ENCODE assay signal across 1 cellular context in the genomic region with DNA sequence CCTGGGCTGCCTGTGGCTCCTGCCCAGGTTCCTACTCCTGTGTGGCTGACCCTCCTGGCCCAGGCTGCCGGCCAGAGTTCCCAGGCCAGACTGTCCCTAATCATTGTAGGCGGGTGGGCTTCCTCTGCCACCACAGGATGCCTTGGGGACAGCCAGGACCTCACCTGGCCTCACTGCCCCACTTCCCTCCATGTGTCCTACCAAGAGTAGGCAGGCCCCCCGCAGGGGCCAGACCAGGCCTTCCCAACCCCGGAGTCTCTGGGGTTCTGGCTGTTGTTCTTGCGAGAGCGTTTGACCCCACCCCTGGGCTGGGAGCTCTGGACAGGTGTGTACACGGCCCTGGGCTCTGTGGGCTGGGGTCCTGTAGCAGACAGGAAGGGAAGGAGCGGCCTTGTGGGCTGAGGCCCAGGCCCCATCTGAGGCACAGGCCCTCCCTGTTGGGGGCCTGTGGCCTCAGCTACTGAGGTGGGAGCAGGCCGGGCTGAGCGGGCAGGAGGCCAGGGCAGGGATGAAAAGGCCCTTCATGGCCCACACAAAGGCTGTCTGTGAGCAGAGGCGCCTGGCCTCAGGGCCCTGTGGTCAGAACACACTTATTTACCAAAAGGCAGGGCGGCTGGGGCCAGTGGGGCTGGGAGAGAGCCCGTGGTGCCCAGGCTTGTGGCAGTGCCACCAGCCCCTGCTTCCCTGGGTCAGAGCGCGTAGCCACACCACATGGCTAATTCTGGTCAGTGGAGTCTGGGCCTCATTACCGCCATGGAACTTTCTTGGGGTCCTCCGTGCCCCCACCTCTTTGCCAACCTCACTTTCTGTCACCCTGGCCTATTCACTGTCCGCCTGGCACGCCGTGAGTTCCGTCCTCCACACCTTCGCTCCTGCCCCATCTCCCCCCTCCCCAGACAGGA.
TF ChIP-seq lines count a peak whose summit lies in the region.

No MANE protein-coding gene starts in this region.

TF ChIP-seq in HepG2, 621 proteins besides CTCF, POLR2A, EP300 and RAD21 (continued from another document and continues in another):
- TF ChIP-seq MYC (CRISPR knock-in tag; IDR thresholded peaks at IDR 0.05; ENCODE audit: borderline replicate concordance) (peak; percentile 66; the same call in 1 of the 2 replicates), ZNF431 (CRISPR knock-in tag; IDR thresholded peaks at IDR 0.05; ENCODE audit: borderline replicate concordance, low read depth) (peak; percentile 82; the same call in 1 of the 2 replicates), ATF1 (CRISPR knock-in tag; IDR thresholded peaks at IDR 0.05) (no peak), BHLHE40 (IDR thresholded peaks at IDR 0.05; ENCODE audit: low read length) (no peak), KMT2B (CRISPR knock-in tag; IDR thresholded peaks at IDR 0.05) (no peak), ZNF101 (CRISPR knock-in tag; IDR thresholded peaks at IDR 0.05; ENCODE audit: borderline replicate concordance, low read depth) (no peak), REXO4 (CRISPR knock-in tag; IDR thresholded peaks at IDR 0.05; ENCODE audit: borderline replicate concordance) (no peak), ZZZ3 (CRISPR knock-in tag; IDR thresholded peaks at IDR 0.05; ENCODE audit: borderline replicate concordance) (peak; percentile 81; the same call in 1 of the 2 replicates), PAF1 (CRISPR knock-in tag; IDR thresholded peaks at IDR 0.05) (no peak; the same call in 1 of the 2 replicates), ZNF383 (CRISPR knock-in tag; IDR thresholded peaks at IDR 0.05; ENCODE audit: borderline replicate concordance) (peak; percentile 61; the same call in 1 of the 2 replicates)
- TF ChIP-seq, protein P1, sequence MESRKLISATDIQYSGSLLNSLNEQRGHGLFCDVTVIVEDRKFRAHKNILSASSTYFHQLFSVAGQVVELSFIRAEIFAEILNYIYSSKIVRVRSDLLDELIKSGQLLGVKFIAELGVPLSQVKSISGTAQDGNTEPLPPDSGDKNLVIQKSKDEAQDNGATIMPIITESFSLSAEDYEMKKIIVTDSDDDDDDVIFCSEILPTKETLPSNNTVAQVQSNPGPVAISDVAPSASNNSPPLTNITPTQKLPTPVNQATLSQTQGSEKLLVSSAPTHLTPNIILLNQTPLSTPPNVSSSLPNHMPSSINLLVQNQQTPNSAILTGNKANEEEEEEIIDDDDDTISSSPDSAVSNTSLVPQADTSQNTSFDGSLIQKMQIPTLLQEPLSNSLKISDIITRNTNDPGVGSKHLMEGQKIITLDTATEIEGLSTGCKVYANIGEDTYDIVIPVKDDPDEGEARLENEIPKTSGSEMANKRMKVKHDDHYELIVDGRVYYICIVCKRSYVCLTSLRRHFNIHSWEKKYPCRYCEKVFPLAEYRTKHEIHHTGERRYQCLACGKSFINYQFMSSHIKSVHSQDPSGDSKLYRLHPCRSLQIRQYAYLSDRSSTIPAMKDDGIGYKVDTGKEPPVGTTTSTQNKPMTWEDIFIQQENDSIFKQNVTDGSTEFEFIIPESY (CRISPR knock-in tag; IDR thresholded peaks at IDR 0.05), result peak; percentile 92
- TF ChIP-seq, protein P2, sequence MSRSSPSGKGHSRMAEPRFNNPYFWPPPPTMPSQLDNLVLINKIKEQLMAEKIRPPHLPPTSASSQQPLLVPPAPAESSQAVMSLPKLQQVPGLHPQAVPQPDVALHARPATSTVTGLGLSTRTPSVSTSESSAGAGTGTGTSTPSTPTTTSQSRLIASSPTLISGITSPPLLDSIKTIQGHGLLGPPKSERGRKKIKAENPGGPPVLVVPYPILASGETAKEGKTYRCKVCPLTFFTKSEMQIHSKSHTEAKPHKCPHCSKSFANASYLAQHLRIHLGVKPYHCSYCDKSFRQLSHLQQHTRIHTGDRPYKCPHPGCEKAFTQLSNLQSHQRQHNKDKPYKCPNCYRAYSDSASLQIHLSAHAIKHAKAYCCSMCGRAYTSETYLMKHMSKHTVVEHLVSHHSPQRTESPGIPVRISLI (CRISPR knock-in tag; IDR thresholded peaks at IDR 0.05; ENCODE audit: borderline replicate concordance), result peak; percentile 70; the same call in 1 of the 2 replicates
- TF ChIP-seq, protein P3, sequence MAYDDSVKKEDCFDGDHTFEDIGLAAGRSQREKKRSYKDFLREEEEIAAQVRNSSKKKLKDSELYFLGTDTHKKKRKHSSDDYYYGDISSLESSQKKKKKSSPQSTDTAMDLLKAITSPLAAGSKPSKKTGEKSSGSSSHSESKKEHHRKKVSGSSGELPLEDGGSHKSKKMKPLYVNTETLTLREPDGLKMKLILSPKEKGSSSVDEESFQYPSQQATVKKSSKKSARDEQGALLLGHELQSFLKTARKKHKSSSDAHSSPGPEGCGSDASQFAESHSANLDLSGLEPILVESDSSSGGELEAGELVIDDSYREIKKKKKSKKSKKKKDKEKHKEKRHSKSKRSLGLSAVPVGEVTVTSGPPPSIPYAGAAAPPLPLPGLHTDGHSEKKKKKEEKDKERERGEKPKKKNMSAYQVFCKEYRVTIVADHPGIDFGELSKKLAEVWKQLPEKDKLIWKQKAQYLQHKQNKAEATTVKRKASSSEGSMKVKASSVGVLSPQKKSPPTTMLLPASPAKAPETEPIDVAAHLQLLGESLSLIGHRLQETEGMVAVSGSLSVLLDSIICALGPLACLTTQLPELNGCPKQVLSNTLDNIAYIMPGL (CRISPR knock-in tag; IDR thresholded peaks at IDR 0.05; ENCODE audit: borderline replicate concordance in 1 of 2, low read depth in 1 of 2), result peak in 1 of 2 experiments; percentile 76; a peak in 1 of 4 replicates
- TF ChIP-seq, protein P4, sequence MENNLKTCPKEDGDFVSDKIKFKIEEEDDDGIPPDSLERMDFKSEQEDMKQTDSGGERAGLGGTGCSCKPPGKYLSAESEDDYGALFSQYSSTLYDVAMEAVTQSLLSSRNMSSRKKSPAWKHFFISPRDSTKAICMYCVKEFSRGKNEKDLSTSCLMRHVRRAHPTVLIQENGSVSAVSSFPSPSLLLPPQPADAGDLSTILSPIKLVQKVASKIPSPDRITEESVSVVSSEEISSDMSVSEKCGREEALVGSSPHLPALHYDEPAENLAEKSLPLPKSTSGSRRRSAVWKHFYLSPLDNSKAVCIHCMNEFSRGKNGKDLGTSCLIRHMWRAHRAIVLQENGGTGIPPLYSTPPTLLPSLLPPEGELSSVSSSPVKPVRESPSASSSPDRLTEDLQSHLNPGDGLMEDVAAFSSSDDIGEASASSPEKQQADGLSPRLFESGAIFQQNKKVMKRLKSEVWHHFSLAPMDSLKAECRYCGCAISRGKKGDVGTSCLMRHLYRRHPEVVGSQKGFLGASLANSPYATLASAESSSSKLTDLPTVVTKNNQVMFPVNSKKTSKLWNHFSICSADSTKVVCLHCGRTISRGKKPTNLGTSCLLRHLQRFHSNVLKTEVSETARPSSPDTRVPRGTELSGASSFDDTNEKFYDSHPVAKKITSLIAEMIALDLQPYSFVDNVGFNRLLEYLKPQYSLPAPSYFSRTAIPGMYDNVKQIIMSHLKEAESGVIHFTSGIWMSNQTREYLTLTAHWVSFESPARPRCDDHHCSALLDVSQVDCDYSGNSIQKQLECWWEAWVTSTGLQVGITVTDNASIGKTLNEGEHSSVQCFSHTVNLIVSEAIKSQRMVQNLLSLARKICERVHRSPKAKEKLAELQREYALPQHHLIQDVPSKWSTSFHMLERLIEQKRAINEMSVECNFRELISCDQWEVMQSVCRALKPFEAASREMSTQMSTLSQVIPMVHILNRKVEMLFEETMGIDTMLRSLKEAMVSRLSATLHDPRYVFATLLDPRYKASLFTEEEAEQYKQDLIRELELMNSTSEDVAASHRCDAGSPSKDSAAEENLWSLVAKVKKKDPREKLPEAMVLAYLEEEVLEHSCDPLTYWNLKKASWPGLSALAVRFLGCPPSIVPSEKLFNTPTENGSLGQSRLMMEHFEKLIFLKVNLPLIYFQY (CRISPR knock-in tag; IDR thresholded peaks at IDR 0.05; ENCODE audit: borderline replicate concordance), result no peak
- TF ChIP-seq, protein P5, sequence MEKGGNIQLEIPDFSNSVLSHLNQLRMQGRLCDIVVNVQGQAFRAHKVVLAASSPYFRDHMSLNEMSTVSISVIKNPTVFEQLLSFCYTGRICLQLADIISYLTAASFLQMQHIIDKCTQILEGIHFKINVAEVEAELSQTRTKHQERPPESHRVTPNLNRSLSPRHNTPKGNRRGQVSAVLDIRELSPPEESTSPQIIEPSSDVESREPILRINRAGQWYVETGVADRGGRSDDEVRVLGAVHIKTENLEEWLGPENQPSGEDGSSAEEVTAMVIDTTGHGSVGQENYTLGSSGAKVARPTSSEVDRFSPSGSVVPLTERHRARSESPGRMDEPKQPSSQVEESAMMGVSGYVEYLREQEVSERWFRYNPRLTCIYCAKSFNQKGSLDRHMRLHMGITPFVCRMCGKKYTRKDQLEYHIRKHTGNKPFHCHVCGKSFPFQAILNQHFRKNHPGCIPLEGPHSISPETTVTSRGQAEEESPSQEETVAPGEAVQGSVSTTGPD (CRISPR knock-in tag; IDR thresholded peaks at IDR 0.05), result peak; percentile 59; the same call in 1 of the 2 replicates
- TF ChIP-seq, protein P6, sequence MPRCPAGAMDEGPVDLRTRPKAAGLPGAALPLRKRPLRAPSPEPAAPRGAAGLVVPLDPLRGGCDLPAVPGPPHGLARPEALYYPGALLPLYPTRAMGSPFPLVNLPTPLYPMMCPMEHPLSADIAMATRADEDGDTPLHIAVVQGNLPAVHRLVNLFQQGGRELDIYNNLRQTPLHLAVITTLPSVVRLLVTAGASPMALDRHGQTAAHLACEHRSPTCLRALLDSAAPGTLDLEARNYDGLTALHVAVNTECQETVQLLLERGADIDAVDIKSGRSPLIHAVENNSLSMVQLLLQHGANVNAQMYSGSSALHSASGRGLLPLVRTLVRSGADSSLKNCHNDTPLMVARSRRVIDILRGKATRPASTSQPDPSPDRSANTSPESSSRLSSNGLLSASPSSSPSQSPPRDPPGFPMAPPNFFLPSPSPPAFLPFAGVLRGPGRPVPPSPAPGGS (CRISPR knock-in tag; IDR thresholded peaks at IDR 0.05), result no peak
- TF ChIP-seq, protein P7, sequence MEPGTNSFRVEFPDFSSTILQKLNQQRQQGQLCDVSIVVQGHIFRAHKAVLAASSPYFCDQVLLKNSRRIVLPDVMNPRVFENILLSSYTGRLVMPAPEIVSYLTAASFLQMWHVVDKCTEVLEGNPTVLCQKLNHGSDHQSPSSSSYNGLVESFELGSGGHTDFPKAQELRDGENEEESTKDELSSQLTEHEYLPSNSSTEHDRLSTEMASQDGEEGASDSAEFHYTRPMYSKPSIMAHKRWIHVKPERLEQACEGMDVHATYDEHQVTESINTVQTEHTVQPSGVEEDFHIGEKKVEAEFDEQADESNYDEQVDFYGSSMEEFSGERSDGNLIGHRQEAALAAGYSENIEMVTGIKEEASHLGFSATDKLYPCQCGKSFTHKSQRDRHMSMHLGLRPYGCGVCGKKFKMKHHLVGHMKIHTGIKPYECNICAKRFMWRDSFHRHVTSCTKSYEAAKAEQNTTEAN (CRISPR knock-in tag; conservative IDR thresholded peaks at IDR 0.05), result peak; percentile 33
- TF ChIP-seq, protein P8, sequence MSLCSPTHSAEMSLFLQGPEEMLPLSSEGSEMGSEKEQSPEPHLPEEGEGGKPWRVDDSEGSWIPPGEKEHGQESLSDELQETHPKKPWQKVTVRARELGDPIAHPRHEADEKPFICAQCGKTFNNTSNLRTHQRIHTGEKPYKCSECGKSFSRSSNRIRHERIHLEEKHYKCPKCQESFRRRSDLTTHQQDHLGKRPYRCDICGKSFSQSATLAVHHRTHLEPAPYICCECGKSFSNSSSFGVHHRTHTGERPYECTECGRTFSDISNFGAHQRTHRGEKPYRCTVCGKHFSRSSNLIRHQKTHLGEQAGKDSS (CRISPR knock-in tag; IDR thresholded peaks at IDR 0.05; ENCODE audit: borderline replicate concordance, low read depth), result peak; percentile 77
- TF ChIP-seq, protein P9, sequence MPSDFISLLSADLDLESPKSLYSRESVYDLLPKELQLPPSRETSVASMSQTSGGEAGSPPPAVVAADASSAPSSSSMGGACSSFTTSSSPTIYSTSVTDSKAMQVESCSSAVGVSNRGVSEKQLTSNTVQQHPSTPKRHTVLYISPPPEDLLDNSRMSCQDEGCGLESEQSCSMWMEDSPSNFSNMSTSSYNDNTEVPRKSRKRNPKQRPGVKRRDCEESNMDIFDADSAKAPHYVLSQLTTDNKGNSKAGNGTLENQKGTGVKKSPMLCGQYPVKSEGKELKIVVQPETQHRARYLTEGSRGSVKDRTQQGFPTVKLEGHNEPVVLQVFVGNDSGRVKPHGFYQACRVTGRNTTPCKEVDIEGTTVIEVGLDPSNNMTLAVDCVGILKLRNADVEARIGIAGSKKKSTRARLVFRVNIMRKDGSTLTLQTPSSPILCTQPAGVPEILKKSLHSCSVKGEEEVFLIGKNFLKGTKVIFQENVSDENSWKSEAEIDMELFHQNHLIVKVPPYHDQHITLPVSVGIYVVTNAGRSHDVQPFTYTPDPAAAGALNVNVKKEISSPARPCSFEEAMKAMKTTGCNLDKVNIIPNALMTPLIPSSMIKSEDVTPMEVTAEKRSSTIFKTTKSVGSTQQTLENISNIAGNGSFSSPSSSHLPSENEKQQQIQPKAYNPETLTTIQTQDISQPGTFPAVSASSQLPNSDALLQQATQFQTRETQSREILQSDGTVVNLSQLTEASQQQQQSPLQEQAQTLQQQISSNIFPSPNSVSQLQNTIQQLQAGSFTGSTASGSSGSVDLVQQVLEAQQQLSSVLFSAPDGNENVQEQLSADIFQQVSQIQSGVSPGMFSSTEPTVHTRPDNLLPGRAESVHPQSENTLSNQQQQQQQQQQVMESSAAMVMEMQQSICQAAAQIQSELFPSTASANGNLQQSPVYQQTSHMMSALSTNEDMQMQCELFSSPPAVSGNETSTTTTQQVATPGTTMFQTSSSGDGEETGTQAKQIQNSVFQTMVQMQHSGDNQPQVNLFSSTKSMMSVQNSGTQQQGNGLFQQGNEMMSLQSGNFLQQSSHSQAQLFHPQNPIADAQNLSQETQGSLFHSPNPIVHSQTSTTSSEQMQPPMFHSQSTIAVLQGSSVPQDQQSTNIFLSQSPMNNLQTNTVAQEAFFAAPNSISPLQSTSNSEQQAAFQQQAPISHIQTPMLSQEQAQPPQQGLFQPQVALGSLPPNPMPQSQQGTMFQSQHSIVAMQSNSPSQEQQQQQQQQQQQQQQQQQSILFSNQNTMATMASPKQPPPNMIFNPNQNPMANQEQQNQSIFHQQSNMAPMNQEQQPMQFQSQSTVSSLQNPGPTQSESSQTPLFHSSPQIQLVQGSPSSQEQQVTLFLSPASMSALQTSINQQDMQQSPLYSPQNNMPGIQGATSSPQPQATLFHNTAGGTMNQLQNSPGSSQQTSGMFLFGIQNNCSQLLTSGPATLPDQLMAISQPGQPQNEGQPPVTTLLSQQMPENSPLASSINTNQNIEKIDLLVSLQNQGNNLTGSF (CRISPR knock-in tag; IDR thresholded peaks at IDR 0.05), result no peak
